In genomic region chr2:175166216-175166824, GRCh38 we compare ENCODE assay signal across 8 cellular contexts. TPM values are rescaled to one million over a fixed set of nuclear protein-coding genes. Genes with fewer than 3 reads are reported as not detected.
DNase-seq lines count a peak whose midpoint lies in the region; ATAC-seq, FAIRE-seq and TF ChIP-seq lines count a peak whose summit lies in the region.

No MANE protein-coding gene starts in this region.

- H3K4me3 ChIP-seq in left ventricle myocardium inferior = peak overlapping the region; percentile 93
- H3K4me3 ChIP-seq in kidney (ENCODE audit: low read length in 2 of 2) = peak overlapping the region; percentile 96 to 100

- DNase-seq in left ventricle myocardium inferior = no peak
- no peak for DNase-seq in left ventricle myocardium superior
- DNase-seq in activated T-helper 1 cell treated with anti-CD3 and anti-CD28 coated beads, Interleukin-12 subunit alpha, Interleukin-12 subunit beta, Interleukin-2, Interleukin-4 antibody, amounts not matched to agents 30 ng/mL and 10 ng/mL and 1 ng/mL, durations not matched to agents 14 hours and 24 hours and 36 hours (ENCODE audit: low spot score) = no peak
- DNase-seq in kidney = no peak
- no peak for DNase-seq in type B pancreatic cell (ENCODE audit: extremely low spot score, unreplicated experiment)
- no peak for DNase-seq in DMS79 treated with DMSO at 0.1 percent for 48 hours (lab: John Stamatoyannopoulos, UW)
- DNase-seq in D721Med (ENCODE audit: insufficient read length, low spot score) = no peak

- H3K27ac ChIP-seq in left ventricle myocardium inferior (replicated peaks) (peak overlapping the region; percentile 97), kidney (ENCODE audit: low read depth in 2 of 2, low read length in 2 of 2) (no peak overlapping the region)

- no peaks in the 10 kb centered on the region for H3K9me3 Mint-ChIP-seq in activated T-helper 1 cell treated with anti-CD3 and anti-CD28 coated beads, Interleukin-12 subunit alpha, Interleukin-12 subunit beta, Interleukin-2, Interleukin-4 antibody, amounts not matched to agents 30 ng/mL and 10 ng/mL and 1 ng/mL, durations not matched to agents 14 hours and 24 hours and 36 hours
- H3K9me3 Mint-ChIP-seq in type B pancreatic cell = no peaks in the 10 kb centered on the region

- FAIRE-seq in kidney (lab: Jason Lieb, UNC) = no peak
- no peak for FAIRE-seq in D721Med (lab: Jason Lieb, UNC)

- H3K36me3 ChIP-seq in left ventricle myocardium inferior (no peaks in the 10 kb centered on the region), kidney (ENCODE audit: control insufficient read depth in 1 of 2, insufficient read depth in 2 of 2, low read length in 2 of 2) (no peaks in the 10 kb centered on the region)

- peak overlapping the region in 1 of 2 donors; percentile 100 for H3K9ac ChIP-seq in kidney (ENCODE audit: low read length in 2 of 2)

- ATAC-seq in left ventricle myocardium superior (no peak), HG03175 (IDR thresholded peaks at IDR 0.05; ENCODE audit: unreplicated experiment) (no peak)

- H3K4me1 ChIP-seq in left ventricle myocardium inferior = peaks cover 49% of the 10 kb centered on the region
- H3K4me1 ChIP-seq in kidney (ENCODE audit: control insufficient read depth in 1 of 2, insufficient read depth in 1 of 2, low read depth in 1 of 2, low read length in 2 of 2) = peaks cover 0 to 2% of the 10 kb centered on the region in 2 donors

- H3K27ac Mint-ChIP-seq in activated T-helper 1 cell treated with anti-CD3 and anti-CD28 coated beads, Interleukin-12 subunit alpha, Interleukin-12 subunit beta, Interleukin-2, Interleukin-4 antibody, amounts not matched to agents 30 ng/mL and 10 ng/mL and 1 ng/mL, durations not matched to agents 14 hours and 24 hours and 36 hours = no peak overlapping the region
- H3K27ac Mint-ChIP-seq in type B pancreatic cell = peak overlapping the region; percentile 24

- H3K36me3 Mint-ChIP-seq in activated T-helper 1 cell treated with anti-CD3 and anti-CD28 coated beads, Interleukin-12 subunit alpha, Interleukin-12 subunit beta, Interleukin-2, Interleukin-4 antibody, amounts not matched to agents 30 ng/mL and 10 ng/mL and 1 ng/mL, durations not matched to agents 14 hours and 24 hours and 36 hours (ENCODE audit: low read depth) = peaks cover 6% of the 10 kb centered on the region
- peaks cover 1% of the 10 kb centered on the region for H3K36me3 Mint-ChIP-seq in type B pancreatic cell

- peak overlapping the region; percentile 97 for H3K4me3 Mint-ChIP-seq in activated T-helper 1 cell treated with anti-CD3 and anti-CD28 coated beads, Interleukin-12 subunit alpha, Interleukin-12 subunit beta, Interleukin-2, Interleukin-4 antibody, amounts not matched to agents 30 ng/mL and 10 ng/mL and 1 ng/mL, durations not matched to agents 14 hours and 24 hours and 36 hours
- H3K4me3 Mint-ChIP-seq in type B pancreatic cell = peak overlapping the region; percentile 100

- no peak for TF ChIP-seq CTCF in left ventricle myocardium inferior (IDR thresholded peaks at IDR 0.05; ENCODE audit: borderline replicate concordance)
- TF ChIP-seq CTCF in kidney (IDR thresholded peaks at IDR 0.05; ENCODE audit: borderline replicate concordance, extremely low read depth, insufficient read depth) = no peak
- TF ChIP-seq CTCF in type B pancreatic cell (conservative IDR thresholded peaks at IDR 0.05) = no peak
- no peak for TF ChIP-seq CTCF in D721Med (IDR thresholded peaks at IDR 0.05; ENCODE audit: insufficient read depth, missing control alignments)

- no peaks in the 10 kb centered on the region for H3K27me3 Mint-ChIP-seq in activated T-helper 1 cell treated with anti-CD3 and anti-CD28 coated beads, Interleukin-12 subunit alpha, Interleukin-12 subunit beta, Interleukin-2, Interleukin-4 antibody, amounts not matched to agents 30 ng/mL and 10 ng/mL and 1 ng/mL, durations not matched to agents 14 hours and 24 hours and 36 hours (ENCODE audit: insufficient read depth)
- no peaks in the 10 kb centered on the region for H3K27me3 Mint-ChIP-seq in type B pancreatic cell

- H3K27me3 ChIP-seq in left ventricle myocardium inferior (ENCODE audit: low read depth) = no peaks in the 10 kb centered on the region

- peaks cover 47% of the 10 kb centered on the region for H3K4me1 Mint-ChIP-seq in activated T-helper 1 cell treated with anti-CD3 and anti-CD28 coated beads, Interleukin-12 subunit alpha, Interleukin-12 subunit beta, Interleukin-2, Interleukin-4 antibody, amounts not matched to agents 30 ng/mL and 10 ng/mL and 1 ng/mL, durations not matched to agents 14 hours and 24 hours and 36 hours (ENCODE audit: low read depth)
- peaks cover 18% of the 10 kb centered on the region for H3K4me1 Mint-ChIP-seq in type B pancreatic cell (ENCODE audit: unreplicated experiment)

- H3K9me3 ChIP-seq in left ventricle myocardium inferior (replicated peaks) (no peaks in the 10 kb centered on the region), kidney (ENCODE audit: control insufficient read depth in 1 of 2, low read length in 2 of 2) (no peaks in the 10 kb centered on the region)

- intact Hi-C loops in left ventricle myocardium inferior (cut with micrococcal nuclease) = no loop called here
- intact Hi-C loops in left ventricle myocardium superior (cut with micrococcal nuclease) = no loop called here
- intact Hi-C loops in activated T-helper 1 cell treated with anti-CD3 and anti-CD28 coated beads, Interleukin-12 subunit alpha, Interleukin-12 subunit beta, Interleukin-2, Interleukin-4 antibody, amounts not matched to agents 30 ng/mL and 10 ng/mL and 1 ng/mL, durations not matched to agents 14 hours and 24 hours and 36 hours (cut with micrococcal nuclease) = loop anchor here (5.0 kb wide), 5 partner anchors 329 to 1766 kb away; no protein-coding TSS in a partner anchor
- intact Hi-C loops in kidney (cut with DNase I) = no loop called here

RNA-seq across cellular contexts. Expression of gene ATF2, which starts 1.7 kb away (rescaled TPM):
- 24.1 TPM for total RNA-seq in left ventricle myocardium inferior
- 24.1 TPM for total RNA-seq in left ventricle myocardium superior
- total RNA-seq in activated T-helper 1 cell treated with anti-CD3 and anti-CD28 coated beads, Interleukin-12 subunit alpha, Interleukin-12 subunit beta, Interleukin-2, Interleukin-4 antibody, amounts not matched to agents 30 ng/mL and 10 ng/mL and 1 ng/mL, durations not matched to agents 14 hours and 24 hours and 36 hours = 57.0 and 59.7 TPM in 2 replicates
- total RNA-seq in kidney = 55.6 TPM
- 14.1 TPM for polyA plus RNA-seq in kidney (ENCODE audit: insufficient read depth, low read depth, low replicate concordance)
- 33.6 and 56.1 TPM in 2 replicates for total RNA-seq in type B pancreatic cell (ENCODE audit: low replicate concordance)

RNA-seq across cellular contexts. Expression of gene ATP5MC3, which starts 15.2 kb away (rescaled TPM):
- total RNA-seq in left ventricle myocardium inferior = 1,059 TPM
- 1,234 TPM for total RNA-seq in left ventricle myocardium superior
- total RNA-seq in activated T-helper 1 cell treated with anti-CD3 and anti-CD28 coated beads, Interleukin-12 subunit alpha, Interleukin-12 subunit beta, Interleukin-2, Interleukin-4 antibody, amounts not matched to agents 30 ng/mL and 10 ng/mL and 1 ng/mL, durations not matched to agents 14 hours and 24 hours and 36 hours = 365 and 380 TPM in 2 replicates
- 189 TPM for total RNA-seq in kidney
- 990 TPM for polyA plus RNA-seq in kidney (ENCODE audit: insufficient read depth, low read depth, low replicate concordance)
- total RNA-seq in type B pancreatic cell (ENCODE audit: low replicate concordance) = 311 and 407 TPM in 2 replicates
